1 cellular context compared by ENCODE assay signal in the genomic region with DNA sequence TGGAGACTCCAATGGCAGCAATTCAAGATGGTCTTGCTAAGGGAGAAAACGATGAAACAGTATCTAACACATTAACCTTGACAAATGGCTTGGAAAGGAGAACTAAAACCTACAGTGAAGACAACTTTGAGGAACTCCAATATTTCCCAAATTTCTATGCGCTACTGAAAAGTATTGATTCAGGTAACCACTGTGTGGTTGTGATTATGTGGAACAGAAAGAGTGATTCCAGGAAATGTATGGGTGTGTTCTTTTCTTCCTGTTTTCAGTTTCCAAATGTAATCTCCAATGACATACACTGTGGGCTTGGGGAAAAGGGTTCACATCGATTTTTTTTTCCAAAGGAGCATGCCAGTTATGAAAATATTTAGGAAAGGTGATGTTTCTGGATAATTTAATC.
TF ChIP-seq lines count a peak whose summit lies in the region.

No MANE protein-coding gene starts in this region.

TF ChIP-seq in GM12878, 131 proteins besides CTCF, POLR2A, EP300 and RAD21:
- TF ChIP-seq IKZF1 (conservative IDR thresholded peaks at IDR 0.05) (0 out of 2 replicates have a peak, but pooled peaks have one; percentile 17), NBN (IDR thresholded peaks at IDR 0.05) (no peak), IRF4 (IDR thresholded peaks at IDR 0.05; ENCODE audit: low read depth, low read length) (no peak)
- TF ChIP-seq, protein P1, sequence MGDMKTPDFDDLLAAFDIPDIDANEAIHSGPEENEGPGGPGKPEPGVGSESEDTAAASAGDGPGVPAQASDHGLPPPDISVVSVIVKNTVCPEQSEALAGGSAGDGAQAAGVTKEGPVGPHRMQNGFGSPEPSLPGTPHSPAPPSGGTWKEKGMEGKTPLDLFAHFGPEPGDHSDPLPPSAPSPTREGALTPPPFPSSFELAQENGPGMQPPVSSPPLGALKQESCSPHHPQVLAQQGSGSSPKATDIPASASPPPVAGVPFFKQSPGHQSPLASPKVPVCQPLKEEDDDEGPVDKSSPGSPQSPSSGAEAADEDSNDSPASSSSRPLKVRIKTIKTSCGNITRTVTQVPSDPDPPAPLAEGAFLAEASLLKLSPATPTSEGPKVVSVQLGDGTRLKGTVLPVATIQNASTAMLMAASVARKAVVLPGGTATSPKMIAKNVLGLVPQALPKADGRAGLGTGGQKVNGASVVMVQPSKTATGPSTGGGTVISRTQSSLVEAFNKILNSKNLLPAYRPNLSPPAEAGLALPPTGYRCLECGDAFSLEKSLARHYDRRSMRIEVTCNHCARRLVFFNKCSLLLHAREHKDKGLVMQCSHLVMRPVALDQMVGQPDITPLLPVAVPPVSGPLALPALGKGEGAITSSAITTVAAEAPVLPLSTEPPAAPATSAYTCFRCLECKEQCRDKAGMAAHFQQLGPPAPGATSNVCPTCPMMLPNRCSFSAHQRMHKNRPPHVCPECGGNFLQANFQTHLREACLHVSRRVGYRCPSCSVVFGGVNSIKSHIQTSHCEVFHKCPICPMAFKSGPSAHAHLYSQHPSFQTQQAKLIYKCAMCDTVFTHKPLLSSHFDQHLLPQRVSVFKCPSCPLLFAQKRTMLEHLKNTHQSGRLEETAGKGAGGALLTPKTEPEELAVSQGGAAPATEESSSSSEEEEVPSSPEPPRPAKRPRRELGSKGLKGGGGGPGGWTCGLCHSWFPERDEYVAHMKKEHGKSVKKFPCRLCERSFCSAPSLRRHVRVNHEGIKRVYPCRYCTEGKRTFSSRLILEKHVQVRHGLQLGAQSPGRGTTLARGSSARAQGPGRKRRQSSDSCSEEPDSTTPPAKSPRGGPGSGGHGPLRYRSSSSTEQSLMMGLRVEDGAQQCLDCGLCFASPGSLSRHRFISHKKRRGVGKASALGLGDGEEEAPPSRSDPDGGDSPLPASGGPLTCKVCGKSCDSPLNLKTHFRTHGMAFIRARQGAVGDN (IDR thresholded peaks at IDR 0.05), result no peak
